ENCODE assay signal across 7 cellular contexts in genomic region chr12:7093892-7094291, GRCh38. TPM values are rescaled to one million over a fixed set of nuclear protein-coding genes. Genes with fewer than 3 reads are reported as not detected.
DNase-seq lines count a peak whose midpoint lies in the region; TF ChIP-seq lines count a peak whose summit lies in the region.
"Had no signal": no experiment of that assay in that cellular context is flagged by ENCODE, and none has a peak within 500 bp of the region (broad histone marks: within the 10 kb centered on the region; RNA-seq: fewer than 3 reads in every experiment).

No MANE protein-coding gene starts in this region.

- TF ChIP-seq CTCF in adrenal gland (IDR thresholded peaks at IDR 0.05): no peak
- no peak for TF ChIP-seq CTCF in liver (IDR thresholded peaks at IDR 0.05; ENCODE audit: low read depth, low read length, missing input control)

- no peak overlapping the region for H3K9ac ChIP-seq in liver (ENCODE audit: low read depth in 1 of 2, low read length in 2 of 2)

- no peak for TF ChIP-seq POLR2A in adrenal gland (IDR thresholded peaks at IDR 0.05)

- H3K9me3 ChIP-seq in adrenal gland (replicated peaks in 1 of 3) (no peaks in the 10 kb centered on the region), liver (ENCODE audit: control insufficient read depth in 4 of 4, low read length in 3 of 4) (no peaks in the 10 kb centered on the region)

- H3K4me1 ChIP-seq in adrenal gland (replicated peaks in 1 of 2): peaks cover 10 to 34% of the 10 kb centered on the region in 2 donors
- H3K4me1 ChIP-seq in liver (ENCODE audit: control insufficient read depth in 4 of 4, insufficient read depth in 4 of 4, low read length in 3 of 4): peaks cover 8 to 37% (median 29%) of the 10 kb centered on the region in 4 donors

- peaks cover 0 to 20% of the 10 kb centered on the region in 2 donors for H3K36me3 ChIP-seq in adrenal gland (replicated peaks in 1 of 2)
- peaks cover 2 to 20% (median 12%) of the 10 kb centered on the region in 4 donors for H3K36me3 ChIP-seq in liver (ENCODE audit: control insufficient read depth in 4 of 4, insufficient read depth in 3 of 4, low read depth in 1 of 4, low read length in 3 of 4)

- H3K4me3 ChIP-seq in adrenal gland (no peak overlapping the region), liver (ENCODE audit: low read depth in 1 of 3, low read length in 3 of 3) (no peak overlapping the region)

- WGBS in adrenal gland, 4 donors: 49 to 60% (median 53%) methylated on average over 10 of the region's 10 CpGs
- 38% methylated on average over 10 of the region's 10 CpGs for WGBS in liver

- intact Hi-C loops in adrenal gland (cut with DNase I): no loop called here

- H3K27ac ChIP-seq in adrenal gland (peak overlapping the region in 2 of 5 donors; percentile 59 to 82), liver (ENCODE audit: low read depth in 1 of 2, low read length in 2 of 2) (peak overlapping the region; percentile 1 to 17)

- peak in 1 of 2 donors; percentile 10 for TF ChIP-seq RAD21 in liver (IDR thresholded peaks at IDR 0.05)

- H3K27me3 ChIP-seq in adrenal gland (no peaks in the 10 kb centered on the region), liver (ENCODE audit: control insufficient read depth in 4 of 4, insufficient read depth in 4 of 4, low read length in 3 of 4) (no peaks in the 10 kb centered on the region)

- DNase-seq in adrenal gland: peak in 6 of 7 donors; percentile 57 to 75 (median 67)
- DNase-seq in stimulated activated CD8-positive, alpha-beta memory T cell treated with anti-CD3 and anti-CD28 coated beads, Interleukin-4, amount 100 ng/mL, for 48 hours: no peak
- DNase-seq in ureter (ENCODE audit: low spot score): no peak
- DNase-seq: effector CD8-positive, alpha-beta T cell; NCI-H345 had no signal

TF ChIP-seq in liver, 16 proteins besides CTCF, POLR2A, EP300 and RAD21:
- no peak for TF ChIP-seq TAF1 (conservative IDR thresholded peaks at IDR 0.05)
- TF ChIP-seq HNF4A (conservative IDR thresholded peaks at IDR 0.05): peak in 1 of 2 donors; percentile 16
- TF ChIP-seq EGR1 (IDR thresholded peaks at IDR 0.05; ENCODE audit: low read depth in 2 of 2): no peak
- no peak for TF ChIP-seq ZBTB33 (IDR thresholded peaks at IDR 0.05)
- no peak for TF ChIP-seq SP1 (IDR thresholded peaks at IDR 0.05)
- TF ChIP-seq YY1 (IDR thresholded peaks at IDR 0.05): no peak
- TF ChIP-seq MAX (IDR thresholded peaks at IDR 0.05): no peak
- no peak for TF ChIP-seq REST (IDR thresholded peaks at IDR 0.05)
- TF ChIP-seq HNF4G (IDR thresholded peaks at IDR 0.05): no peak
- no peak for TF ChIP-seq ATF3 (IDR thresholded peaks at IDR 0.05)
- TF ChIP-seq FOXA1 (IDR thresholded peaks at IDR 0.05): no peak
- no peak for TF ChIP-seq NR2F2 (IDR thresholded peaks at IDR 0.05)
- no peak for TF ChIP-seq JUND (IDR thresholded peaks at IDR 0.05)
- no peak for TF ChIP-seq GABPA (IDR thresholded peaks at IDR 0.05 in 1 of 2, conservative IDR thresholded peaks at IDR 0.05 in 1 of 2)
- TF ChIP-seq FOXA2 (IDR thresholded peaks at IDR 0.05): no peak
- peak in 1 of 2 donors; percentile 30 for TF ChIP-seq RXRA (IDR thresholded peaks at IDR 0.05)
TF ChIP-seq in liver: peak in this region for 2.

RNA-seq across cellular contexts. Expression of gene C1R, which starts 1.6 kb away (rescaled TPM):
- total RNA-seq in adrenal gland: 1,000 to 10,000 TPM in 1 of 8 donors, 100 to 1,000 TPM in 7; 206 to 1,160 (median 464) TPM
- polyA plus RNA-seq in adrenal gland: 100 to 1,000 TPM; 256 to 425 (median 307) TPM
- 1,000 to 10,000 TPM in 1 of 2 donors, 100 to 1,000 TPM in 1; 211 to 1,249 TPM for total RNA-seq in liver
- 1,000 to 10,000 TPM; 1,058 to 1,822 TPM for polyA plus RNA-seq in liver
- 455 TPM for total RNA-seq in ureter

RNA-seq across cellular contexts. Expression of gene C1RL, which starts 15.1 kb away (rescaled TPM):
- total RNA-seq in adrenal gland (100 to 1,000 TPM; 118 to 407 (median 159) TPM), liver (100 to 1,000 TPM in 1 of 2 donors, 10 to 100 TPM in 1; 67.5 to 188 TPM), ureter (110 TPM)
- polyA plus RNA-seq in adrenal gland (100 to 1,000 TPM; 120 to 186 (median 156) TPM), liver (100 to 1,000 TPM; 104 to 145 TPM)

RNA-seq across cellular contexts. Expression of gene C1S, which starts 33.4 kb away (rescaled TPM):
- 100 to 1,000 TPM; 180 to 582 (median 300) TPM for total RNA-seq in adrenal gland
- 100 to 1,000 TPM; 171 to 234 (median 229) TPM for polyA plus RNA-seq in adrenal gland
- 1,000 to 10,000 TPM in 1 of 2 donors, 100 to 1,000 TPM in 1; 267 to 2,029 TPM for total RNA-seq in liver
- polyA plus RNA-seq in liver: 1,000 to 10,000 TPM; 1,439 to 1,696 TPM
- 293 TPM for total RNA-seq in ureter

RNA-seq across cellular contexts. Expression of gene RBP5, which starts 34.8 kb away (rescaled TPM):
- total RNA-seq in adrenal gland (10 to 100 TPM in 3 of 8 donors, 1 to 10 TPM in 5; 2.0 to 17.0 (median 9.1) TPM), liver (10 to 100 TPM; 12.9 to 47.1 TPM), ureter (7.5 TPM)
- polyA plus RNA-seq in adrenal gland (10 to 100 TPM in 2 of 3 donors, 1 to 10 TPM in 1; 8.7 to 17.8 (median 15.0) TPM), liver (100 to 1,000 TPM in 1 of 2 donors, 10 to 100 TPM in 1; 80.2 to 108 TPM)
- total RNA-seq: M059J had no signal

RNA-seq across cellular contexts. Expression of gene CLSTN3, which starts 36.3 kb away (rescaled TPM):
- 100 to 1,000 TPM in 1 of 8 donors, 10 to 100 TPM in 7; 33.3 to 175 (median 44.9) TPM for total RNA-seq in adrenal gland
- polyA plus RNA-seq in adrenal gland: 10 to 100 TPM; 41.5 to 84.8 (median 41.8) TPM
- total RNA-seq in liver: 10 to 100 TPM; 27.1 to 37.2 TPM
- polyA plus RNA-seq in liver: 10 to 100 TPM in 1 of 2 donors, 1 to 10 TPM in 1; 6.1 to 26.5 TPM
- total RNA-seq in ureter: 48.2 TPM

Comparison
In these comparisons a context has a peak if more than half of its experiments do, and no peak if none do; other contexts are left out.
1. DNase-seq: peak in adrenal gland (6 of 7); none in stimulated activated CD8-positive, alpha-beta memory T cell treated with anti-CD3 and anti-CD28 coated beads, Interleukin-4, amount 100 ng/mL, for 48 hours (single experiment) and ureter (single experiment).